ENCODE assay signal across 13 cellular contexts in the genomic region with DNA sequence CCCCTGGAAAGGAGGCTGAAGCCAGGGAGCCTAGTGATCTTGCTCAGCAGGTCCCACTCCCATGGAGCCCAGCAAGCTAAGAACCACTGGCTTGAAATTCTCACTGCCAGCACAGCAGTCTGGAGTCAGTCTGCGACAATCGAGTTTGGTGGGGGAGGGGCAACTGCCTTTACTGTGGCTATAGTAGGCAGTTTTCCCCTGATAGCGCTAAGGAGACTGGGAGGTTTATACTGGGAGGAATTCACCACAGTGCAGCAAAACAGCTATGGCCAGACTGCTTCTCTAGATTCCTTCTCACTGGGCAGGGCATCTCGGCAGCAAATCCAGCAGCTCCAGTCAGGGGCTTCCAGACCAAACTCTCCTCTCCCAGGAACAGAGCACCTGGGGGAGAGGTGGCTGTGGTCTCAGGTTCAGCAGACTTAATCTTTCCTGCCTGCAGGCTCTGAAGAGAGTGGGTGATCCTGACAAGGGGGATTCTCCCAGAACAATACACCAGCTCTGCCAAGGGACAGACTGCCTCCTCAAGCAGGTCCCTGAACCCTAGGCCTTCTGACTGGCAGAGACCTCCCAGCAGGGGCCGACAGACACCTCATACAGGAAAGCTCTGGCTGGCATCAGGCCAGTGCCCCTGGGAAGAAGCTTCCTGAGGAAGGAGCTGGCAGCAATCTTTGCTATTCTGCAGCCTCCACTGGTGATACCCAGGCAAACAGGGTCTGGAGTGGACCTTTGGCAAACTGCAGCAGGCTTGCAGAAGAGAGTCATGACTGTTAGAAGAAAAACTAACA.
"Had no signal": no experiment of that assay in that cellular context is flagged by ENCODE, and none has a peak within 500 bp of the region (broad histone marks: within the 10 kb centered on the region; RNA-seq: fewer than 3 reads in every experiment).

No MANE protein-coding gene starts in this region.

- H3K36me3 ChIP-seq: thyroid gland had no signal

- DNase-seq: activated CD4-positive, alpha-beta T cell treated with anti-CD3 and anti-CD28 coated beads, Interleukin-2, amount 50 U/mL, for 4 hours; activated gamma-delta T cell; activated T-cell treated with anti-CD3 and anti-CD28 coated beads, Interleukin-2, amount 50 U/mL, for 48 hours; amygdala; foreskin keratinocyte; head of caudate nucleus; naive B cell; right cardiac atrium had no signal

- H3K4me1 Mint-ChIP-seq: brain, naive B cell had no signal

- H3K9me3 ChIP-seq: thyroid gland had no signal

- H3K4me3 Mint-ChIP-seq: activated naive CD8-positive, alpha-beta T cell; brain; naive B cell had no signal

- H3K27me3 ChIP-seq: foreskin keratinocyte, thyroid gland had no signal

- H3K27ac ChIP-seq: foreskin keratinocyte, thyroid gland had no signal

- ATAC-seq: activated CD4-positive, CD25-positive, alpha-beta regulatory T cell treated with anti-CD3 and anti-CD28 coated beads, Interleukin-2, amount 50 U/mL, for 24 hours; foreskin keratinocyte; right cardiac atrium had no signal

- H3K4me1 ChIP-seq: foreskin keratinocyte, thyroid gland had no signal

- H3K27ac Mint-ChIP-seq: activated naive CD8-positive, alpha-beta T cell; brain; naive B cell had no signal

- H3K27me3 Mint-ChIP-seq: activated naive CD8-positive, alpha-beta T cell; naive B cell had no signal

- H3K36me3 Mint-ChIP-seq: activated naive CD8-positive, alpha-beta T cell; brain; naive B cell had no signal

- H3K4me2 ChIP-seq: smooth muscle cell had no signal

- H3K4me3 ChIP-seq: smooth muscle cell, thyroid gland had no signal
